8 cellular contexts compared by ENCODE assay signal in genomic region chr15:52021128-52021671, GRCh38. TPM values are rescaled to one million over a fixed set of nuclear protein-coding genes. Genes with fewer than 3 reads are reported as not detected.
DNase-seq lines count a peak whose midpoint lies in the region; ATAC-seq lines count a peak whose summit lies in the region.

No MANE protein-coding gene starts in this region.

- no peak overlapping the region for H3K27ac ChIP-seq in CD4-positive, alpha-beta memory T cell (ENCODE audit: low read depth, low read length)
- peak overlapping the region; percentile 94 for H3K27ac ChIP-seq in SK-N-MC

- ATAC-seq in HG02870 (IDR thresholded peaks at IDR 0.05; ENCODE audit: unreplicated experiment) = peak; percentile 38
- ATAC-seq in left ventricle myocardium superior = peak; percentile 14
- no peak for ATAC-seq in HG02970 (IDR thresholded peaks at IDR 0.05; ENCODE audit: low FRiP score, unreplicated experiment)
- no peak for ATAC-seq in GM18909 (IDR thresholded peaks at IDR 0.05; ENCODE audit: poor library complexity, unreplicated experiment)

- H3K36me3 ChIP-seq in CD4-positive, alpha-beta memory T cell (ENCODE audit: insufficient read depth, low read length) = no peaks in the 10 kb centered on the region
- peaks cover 18% of the 10 kb centered on the region for H3K36me3 ChIP-seq in SK-N-MC (ENCODE audit: insufficient read depth, low read length)

- H3K9ac ChIP-seq in SK-N-MC (ENCODE audit: insufficient read length) = peak overlapping the region; percentile 97

- peaks cover 0 to 13% of the 10 kb centered on the region in 2 donors for H3K36me3 Mint-ChIP-seq in CD4-positive, alpha-beta memory T cell
- H3K36me3 Mint-ChIP-seq in activated naive CD8-positive, alpha-beta T cell treated with anti-CD3 and anti-CD28 coated beads for 36 hours = peaks cover 9% of the 10 kb centered on the region

- peak; percentile 31 to 85 (median 37) for DNase-seq in CD4-positive, alpha-beta memory T cell
- DNase-seq in SK-N-MC (ENCODE audit: low read depth, low spot score) (peak; percentile 86), left ventricle myocardium superior (no peak), skeletal muscle cell (ENCODE audit: low read depth) (peak; percentile 86)
- DNase-seq in activated naive CD8-positive, alpha-beta T cell treated with anti-CD3 and anti-CD28 coated beads for 36 hours = peak; percentile 65

- H3K9me3 ChIP-seq in CD4-positive, alpha-beta memory T cell (ENCODE audit: control insufficient read depth in 1 of 2, low read length in 2 of 2) = no peaks in the 10 kb centered on the region
- no peaks in the 10 kb centered on the region for H3K9me3 ChIP-seq in SK-N-MC (ENCODE audit: low read depth, low read length)

- intact Hi-C loops in CD4-positive, alpha-beta memory T cell (cut with micrococcal nuclease) = loop anchor here (2.0 kb wide), 1 partner anchor 58 kb away; no protein-coding TSS in a partner anchor
- intact Hi-C loops in left ventricle myocardium superior (cut with micrococcal nuclease) = no loop called here

- H3K9me3 Mint-ChIP-seq in CD4-positive, alpha-beta memory T cell = no peaks in the 10 kb centered on the region
- no peaks in the 10 kb centered on the region for H3K9me3 Mint-ChIP-seq in activated naive CD8-positive, alpha-beta T cell treated with anti-CD3 and anti-CD28 coated beads for 36 hours

- H3K27ac Mint-ChIP-seq in CD4-positive, alpha-beta memory T cell = peak overlapping the region; percentile 81 to 99 (median 94)
- peak overlapping the region; percentile 91 for H3K27ac Mint-ChIP-seq in activated naive CD8-positive, alpha-beta T cell treated with anti-CD3 and anti-CD28 coated beads for 36 hours

- no peaks in the 10 kb centered on the region for H3K27me3 ChIP-seq in CD4-positive, alpha-beta memory T cell (ENCODE audit: insufficient read depth, low read length)

- CTCF ChIA-PET in CD4-positive, alpha-beta memory T cell (lab: Charles Lee; ENCODE audit: partially characterized antibody) = interaction anchor here (1.3 to 2.6 kb wide), 10 partner anchors 20 to 159 kb away, joined by 3 to 12 read pairs (median 6); partner anchors contain the start of gene LEO1

- POLR2A ChIA-PET in CD4-positive, alpha-beta memory T cell (lab: Charles Lee; ENCODE audit: partially characterized antibody) = interaction anchor here (0.9 to 6.1 kb wide), 11 partner anchors 12 to 206 kb away, joined by 3 to 87 read pairs (median 4); partner anchors contain the start of genes BCL2L10 and LEO1

- no peaks in the 10 kb centered on the region for H3K27me3 Mint-ChIP-seq in CD4-positive, alpha-beta memory T cell
- peaks cover 4% of the 10 kb centered on the region for H3K27me3 Mint-ChIP-seq in activated naive CD8-positive, alpha-beta T cell treated with anti-CD3 and anti-CD28 coated beads for 36 hours

- H3K4me3 Mint-ChIP-seq in CD4-positive, alpha-beta memory T cell = peak overlapping the region; percentile 89 to 97 (median 94)
- peak overlapping the region; percentile 88 for H3K4me3 Mint-ChIP-seq in activated naive CD8-positive, alpha-beta T cell treated with anti-CD3 and anti-CD28 coated beads for 36 hours

- H3K4me1 ChIP-seq in CD4-positive, alpha-beta memory T cell (ENCODE audit: insufficient read depth, low read length) = peaks cover 43% of the 10 kb centered on the region

- H3K4me3 ChIP-seq in CD4-positive, alpha-beta memory T cell (ENCODE audit: low read length in 2 of 2) = peak overlapping the region; percentile 59 to 78
- peak overlapping the region; percentile 99 for H3K4me3 ChIP-seq in SK-N-MC
- H3K4me3 ChIP-seq in skeletal muscle cell (ENCODE audit: low read depth, low read length) = peak overlapping the region; percentile 64

- H3K4me1 Mint-ChIP-seq in CD4-positive, alpha-beta memory T cell = peaks cover 30 to 55% (median 41%) of the 10 kb centered on the region in 4 donors
- peaks cover 39% of the 10 kb centered on the region for H3K4me1 Mint-ChIP-seq in activated naive CD8-positive, alpha-beta T cell treated with anti-CD3 and anti-CD28 coated beads for 36 hours

RNA-seq across cellular contexts. Expression of gene MAPK6, which starts 2.2 kb away (rescaled TPM):
- 10 to 100 TPM; 18.2 to 24.0 TPM for total RNA-seq in CD4-positive, alpha-beta memory T cell
- polyA plus RNA-seq in CD4-positive, alpha-beta memory T cell = 1 to 10 TPM; 7.1 to 8.0 TPM
- 10 to 100 TPM; 52.6 to 53.5 TPM for total RNA-seq in activated naive CD8-positive, alpha-beta T cell treated with anti-CD3 and anti-CD28 coated beads for 36 hours
- total RNA-seq in left ventricle myocardium superior = 17.9 TPM

RNA-seq across cellular contexts. Expression of gene LEO1, which starts 49.6 kb away (rescaled TPM):
- total RNA-seq in CD4-positive, alpha-beta memory T cell = 10 to 100 TPM; 21.7 to 22.2 TPM
- polyA plus RNA-seq in CD4-positive, alpha-beta memory T cell = 10 to 100 TPM; 12.6 to 28.0 TPM
- total RNA-seq in activated naive CD8-positive, alpha-beta T cell treated with anti-CD3 and anti-CD28 coated beads for 36 hours = 10 to 100 TPM; 31.8 to 32.2 TPM
- 9.0 TPM for total RNA-seq in left ventricle myocardium superior

Comparison
In these comparisons a context has a peak if more than half of its experiments do, and no peak if none do; other contexts are left out.
1. ATAC-seq: peak in HG02870 (single experiment) and left ventricle myocardium superior (single experiment); none in HG02970 (single experiment) and GM18909 (single experiment).
2. Peak in every context shown above with its lines, with median percentiles within 50 percentile points of each other: H3K4me3 ChIP-seq.